ENCODE assay signal across 14 cellular contexts in genomic region chr5:177375516-177375915, GRCh38. TPM values are rescaled to one million over a fixed set of nuclear protein-coding genes. Genes with fewer than 3 reads are reported as not detected.
"Had no signal": no experiment of that assay in that cellular context is flagged by ENCODE, and none has a peak within 500 bp of the region (broad histone marks: within the 10 kb centered on the region; RNA-seq: fewer than 3 reads in every experiment).

No MANE protein-coding gene starts in this region.

RNA-seq across cellular contexts. Expression of gene SLC34A1, which starts 8.7 kb away (rescaled TPM):
- total RNA-seq: activated CD4-positive, alpha-beta T cell treated with anti-CD3 and anti-CD28 coated beads, Interleukin-2, amount 10 ng/mL, durations not matched to agents 24 days and 14 days; activated naive CD4-positive, alpha-beta T cell treated with anti-CD3 and anti-CD28 coated beads for 36 hours; activated T-cell treated with anti-CD3 and anti-CD28 coated beads, Interleukin-2, amount 50 U/mL, for 4 hours; ascending aorta; cardiac muscle cell; chondrocyte; Right ventricle myocardium inferior had no signal

RNA-seq across cellular contexts. Expression of gene PFN3, which starts 24.9 kb away (rescaled TPM):
- total RNA-seq: activated CD4-positive, alpha-beta T cell treated with anti-CD3 and anti-CD28 coated beads, Interleukin-2, amount 10 ng/mL, durations not matched to agents 24 days and 14 days; activated CD8-positive, alpha-beta T cell treated with anti-CD3 and anti-CD28 coated beads, Interleukin-2, amount 10 ng/mL, durations not matched to agents 7 days and 5 days; activated naive CD4-positive, alpha-beta T cell treated with anti-CD3 and anti-CD28 coated beads for 36 hours; activated naive CD8-positive, alpha-beta T cell treated with anti-CD3 and anti-CD28 coated beads, Interleukin-2, amount 10 ng/mL, durations not matched to agents 7 days and 5 days; activated T-cell treated with anti-CD3 and anti-CD28 coated beads, Interleukin-2, amount 50 U/mL, for 4 hours; activated T-helper 1 cell treated with anti-CD3 and anti-CD28 coated beads, Interleukin-12 subunit alpha, Interleukin-12 subunit beta, Interleukin-2, Interleukin-4 antibody, amounts not matched to agents 30 ng/mL and 10 ng/mL and 1 ng/mL, durations not matched to agents 14 hours and 24 hours and 36 hours; ascending aorta; cardiac muscle cell; chondrocyte; PC-3; Peyer's patch; Right ventricle myocardium inferior; SK-MEL-5; T-helper 2 cell treated with Interferon-gamma antibody and Interleukin-4, amounts not matched to agents 100 ng/mL and 5 ng/mL, for 36 hours had no signal

RNA-seq across cellular contexts. Expression of gene F12, which starts 33.8 kb away (rescaled TPM):
- total RNA-seq: ascending aorta, Right ventricle myocardium inferior had no signal
